In genomic region chr4:777520-778262, GRCh38 we compare ENCODE assay signal across 23 cellular contexts. TPM values are rescaled to one million over a fixed set of nuclear protein-coding genes. Genes with fewer than 3 reads are reported as not detected.
DNase-seq lines count a peak whose midpoint lies in the region; FAIRE-seq and TF ChIP-seq lines count a peak whose summit lies in the region.
"Had no signal": no experiment of that assay in that cellular context is flagged by ENCODE, and none has a peak within 500 bp of the region (broad histone marks: within the 10 kb centered on the region; RNA-seq: fewer than 3 reads in every experiment).

No MANE protein-coding gene starts in this region.

- H3K36me3 Mint-ChIP-seq in activated naive CD4-positive, alpha-beta T cell treated with anti-CD3 and anti-CD28 coated beads for 36 hours (ENCODE audit: low read depth) = peaks cover 59% of the 10 kb centered on the region
- H3K36me3 Mint-ChIP-seq in activated naive CD4-positive, alpha-beta T cell treated with anti-CD3 and anti-CD28 coated beads, Interleukin-2, amount 10 ng/mL, durations not matched to agents 7 days and 5 days = peaks cover 59% of the 10 kb centered on the region

- FAIRE-seq in endothelial cell of umbilical vein (lab: Jason Lieb, UNC) = peak; percentile 21
- FAIRE-seq: pancreas had no signal

- H3K4me3 ChIP-seq in endothelial cell of umbilical vein (replicated peaks in 1 of 3; ENCODE audit: insufficient read depth in 1 of 3, low read depth in 1 of 3, low read length in 3 of 3) = no peak overlapping the region
- H3K4me3 ChIP-seq: gastroesophageal sphincter, pancreas had no signal

- intact Hi-C loops in activated naive CD4-positive, alpha-beta T cell treated with anti-CD3 and anti-CD28 coated beads for 36 hours (cut with micrococcal nuclease) = loop anchor here (5.0 kb wide), 1 partner anchor 175 kb away; no protein-coding TSS in a partner anchor
- intact Hi-C loops in endothelial cell of umbilical vein (cut with micrococcal nuclease) = no loop called here

- no peak overlapping the region for H3K9ac ChIP-seq in endothelial cell of umbilical vein (replicated peaks; ENCODE audit: extremely low read depth, insufficient read depth, low read length)
- H3K9ac ChIP-seq: SK-N-SH had no signal

- no peak overlapping the region for H3K4me2 ChIP-seq in endothelial cell of umbilical vein (ENCODE audit: insufficient read depth, low read length)
- H3K4me2 ChIP-seq: SK-N-SH had no signal

- H3K27me3 ChIP-seq in endothelial cell of umbilical vein (ENCODE audit: control insufficient read depth in 2 of 2, insufficient read depth in 2 of 2, low read length in 2 of 2) = no peaks in the 10 kb centered on the region
- H3K27me3 ChIP-seq: gastroesophageal sphincter, pancreas had no signal

- H3K9me3 Mint-ChIP-seq in activated naive CD4-positive, alpha-beta T cell treated with anti-CD3 and anti-CD28 coated beads for 36 hours = no peaks in the 10 kb centered on the region
- H3K9me3 Mint-ChIP-seq in activated naive CD4-positive, alpha-beta T cell treated with anti-CD3 and anti-CD28 coated beads, Interleukin-2, amount 10 ng/mL, durations not matched to agents 7 days and 5 days = no peaks in the 10 kb centered on the region
- H3K9me3 Mint-ChIP-seq: memory B cell, naive B cell had no signal

- POLR2A ChIA-PET in endothelial cell of umbilical vein (lab: Charles Lee) = no interaction called here

- peaks cover 17% of the 10 kb centered on the region for H3K4me1 ChIP-seq in endothelial cell of umbilical vein (ENCODE audit: control insufficient read depth, extremely low read depth, insufficient read depth, low read length)

- no peak for TF ChIP-seq CTCF in endothelial cell of umbilical vein (IDR thresholded peaks at IDR 0.05; ENCODE audit: extremely low read depth in 1 of 2, insufficient read depth in 1 of 2, low read depth in 1 of 2, low read length in 2 of 2)

- H3K27ac Mint-ChIP-seq in activated naive CD4-positive, alpha-beta T cell treated with anti-CD3 and anti-CD28 coated beads for 36 hours = peak overlapping the region; percentile 55
- H3K27ac Mint-ChIP-seq in activated naive CD4-positive, alpha-beta T cell treated with anti-CD3 and anti-CD28 coated beads, Interleukin-2, amount 10 ng/mL, durations not matched to agents 7 days and 5 days = no peak overlapping the region

- H2AFZ ChIP-seq in endothelial cell of umbilical vein (ENCODE audit: low read depth, low read length) = no peak overlapping the region

- H3K27ac ChIP-seq in endothelial cell of umbilical vein (ENCODE audit: insufficient read depth, low read depth, low read length) = no peak overlapping the region
- H3K27ac ChIP-seq: gastroesophageal sphincter, pancreas had no signal

- H3K36me3 ChIP-seq in endothelial cell of umbilical vein (ENCODE audit: control insufficient read depth in 2 of 2, extremely low read depth in 1 of 2, insufficient read depth in 2 of 2, low read length in 2 of 2) = peaks cover 11 to 23% of the 10 kb centered on the region in 2 experiments

- no peak for DNase-seq in activated naive CD4-positive, alpha-beta T cell treated with anti-CD3 and anti-CD28 coated beads for 36 hours
- DNase-seq in activated naive CD4-positive, alpha-beta T cell treated with anti-CD3 and anti-CD28 coated beads, Interleukin-2, amount 10 ng/mL, durations not matched to agents 7 days and 5 days = no peak
- peak; percentile 8 for DNase-seq in NCI-H69 (lab: John Stamatoyannopoulos, UW)
- DNase-seq in endothelial cell of umbilical vein (ENCODE audit: low read depth, low spot score) = no peak
- peak; percentile 16 for DNase-seq in superior temporal gyrus (ENCODE audit: extremely low spot score)
- DNase-seq in NOMO-1 treated with dmso at 0.1 percent for 144 hours (lab: John Stamatoyannopoulos, UW; ENCODE audit: unreplicated experiment) = no peak
- DNase-seq in DMS79 treated with DMSO at 0.1 percent for 48 hours (lab: John Stamatoyannopoulos, UW) = no peak
- DNase-seq in NCI-H345 (lab: John Stamatoyannopoulos, UW) = no peak
- DNase-seq: activated gamma-delta T cell treated with Interleukin-2 at 50 U/mL for 16 hours; cerebellar nuclear complex; DMS79; H7; naive B cell; NCI-H1092 treated with DMSO at 0.1 percent for 48 hours; NCI-H2081; NK-92 treated with Interleukin-12 subunit alpha and Interleukin-12 subunit beta, amount 100 ng/mL, for 24 hours; SK-N-SH; stimulated activated CD4-positive, alpha-beta T cell treated with anti-CD3 and anti-CD28 coated beads, Interleukin-15, amount 100 ng/mL, for 24 hours had no signal

- TF ChIP-seq POLR2A in endothelial cell of umbilical vein (IDR thresholded peaks at IDR 0.05; ENCODE audit: low read depth, low read length) = no peak

- CTCF ChIA-PET in activated naive CD4-positive, alpha-beta T cell treated with anti-CD3 and anti-CD28 coated beads for 36 hours (lab: Charles Lee) = interaction anchor here (0.6 to 0.9 kb wide), 4 partner anchors 16 to 512 kb away, joined by 3 to 5 read pairs (median 4); no protein-coding TSS in a partner anchor
- CTCF ChIA-PET in activated naive CD4-positive, alpha-beta T cell treated with anti-CD3 and anti-CD28 coated beads, Interleukin-2, amount 10 ng/mL, durations not matched to agents 7 days and 5 days (lab: Charles Lee) = no interaction called here
- CTCF ChIA-PET in endothelial cell of umbilical vein (lab: Charles Lee) = no interaction called here

- dilution Hi-C loops in endothelial cell of umbilical vein (cut with MboI; ENCODE audit: extremely low pct_ligation_motif_present, low sequenced_read_pairs) = no loop called here

- no TSS peak for BruUV-seq in endothelial cell of umbilical vein (replicated peaks; lab: Mats Ljungman, UMichigan)

- no peaks in the 10 kb centered on the region for H3K27me3 Mint-ChIP-seq in activated naive CD4-positive, alpha-beta T cell treated with anti-CD3 and anti-CD28 coated beads for 36 hours (ENCODE audit: low read depth)
- peaks cover 6% of the 10 kb centered on the region for H3K27me3 Mint-ChIP-seq in activated naive CD4-positive, alpha-beta T cell treated with anti-CD3 and anti-CD28 coated beads, Interleukin-2, amount 10 ng/mL, durations not matched to agents 7 days and 5 days
- H3K27me3 Mint-ChIP-seq: memory B cell had no signal

- H3K4me1 Mint-ChIP-seq in activated naive CD4-positive, alpha-beta T cell treated with anti-CD3 and anti-CD28 coated beads for 36 hours (ENCODE audit: low read depth) = peaks cover 73% of the 10 kb centered on the region
- peaks cover 50% of the 10 kb centered on the region for H3K4me1 Mint-ChIP-seq in activated naive CD4-positive, alpha-beta T cell treated with anti-CD3 and anti-CD28 coated beads, Interleukin-2, amount 10 ng/mL, durations not matched to agents 7 days and 5 days

- no peak overlapping the region for H3K4me3 Mint-ChIP-seq in activated naive CD4-positive, alpha-beta T cell treated with anti-CD3 and anti-CD28 coated beads for 36 hours
- H3K4me3 Mint-ChIP-seq in activated naive CD4-positive, alpha-beta T cell treated with anti-CD3 and anti-CD28 coated beads, Interleukin-2, amount 10 ng/mL, durations not matched to agents 7 days and 5 days = no peak overlapping the region
- H3K4me3 Mint-ChIP-seq: memory B cell had no signal

- peaks cover 83% of the 10 kb centered on the region for H3K79me2 ChIP-seq in endothelial cell of umbilical vein (ENCODE audit: control insufficient read depth, insufficient read depth, low read length)

- no peaks in the 10 kb centered on the region for H4K20me1 ChIP-seq in endothelial cell of umbilical vein (replicated peaks; ENCODE audit: control insufficient read depth, extremely low read depth, insufficient read depth, low read length)

- H3K9me1 ChIP-seq in endothelial cell of umbilical vein (replicated peaks; ENCODE audit: control insufficient read depth, extremely low read depth, insufficient read depth, low read length) = no peaks in the 10 kb centered on the region

- H3K9me3 ChIP-seq in endothelial cell of umbilical vein (replicated peaks; ENCODE audit: control insufficient read depth, insufficient read depth, low read length) = no peaks in the 10 kb centered on the region
- H3K9me3 ChIP-seq: gastroesophageal sphincter, pancreas, SK-N-SH had no signal

TF ChIP-seq in endothelial cell of umbilical vein, 7 proteins besides CTCF, POLR2A, EP300 and RAD21:
- TF ChIP-seq EZH2 (IDR thresholded peaks at IDR 0.05; ENCODE audit: borderline replicate concordance, low read depth, low read length, severe bottlenecking) = no peak
- no peak for TF ChIP-seq POLR2AphosphoS5 (IDR thresholded peaks at IDR 0.05; ENCODE audit: insufficient read depth, low read depth, low read length)
- TF ChIP-seq FOS (IDR thresholded peaks at IDR 0.05; ENCODE audit: borderline replicate concordance, insufficient read depth, low read length) = no peak

RNA-seq across cellular contexts. Expression of gene CPLX1, which starts 48.2 kb away (rescaled TPM):
- total RNA-seq in activated naive CD4-positive, alpha-beta T cell treated with anti-CD3 and anti-CD28 coated beads for 36 hours = under 1 TPM; 0.37 to 0.48 TPM
- total RNA-seq in endothelial cell of umbilical vein = 1.3 and 1.8 TPM in 2 replicates
- polyA plus RNA-seq in endothelial cell of umbilical vein = 1.0 and 1.4 TPM in 2 replicates
- polyA plus RNA-seq in endothelial cell of umbilical vein (2011; cell fraction: cytosol; rRNA removed) = 0.19 and 0.39 TPM in 2 replicates
- 4.6 and 6.7 TPM in 2 replicates for polyA plus RNA-seq in endothelial cell of umbilical vein (2011; cell fraction: nucleus; rRNA removed)
- polyA plus RNA-seq in endothelial cell of umbilical vein (2012) = 0.74 and 3.7 TPM in 2 replicates
- 0.21 and 0.29 TPM in 2 replicates for polyA minus RNA-seq in endothelial cell of umbilical vein
- 1.8 TPM for polyA minus RNA-seq in endothelial cell of umbilical vein (2011; cell fraction: cytosol; rRNA and poly(A)+ RNA removed)
- 0.87 TPM in 1 of 2 replicates, not detected in the other for polyA minus RNA-seq in endothelial cell of umbilical vein (2011; cell fraction: nucleus; rRNA and poly(A)+ RNA removed)
- total RNA-seq: RPMI7951 had no signal
- polyA plus RNA-seq: AG04450 had no signal

Comparison
In these comparisons a context has a peak if more than half of its experiments do, and no peak if none do; other contexts are left out.
1. DNase-seq: peak in NCI-H69 (single experiment) and superior temporal gyrus (single experiment); none in activated naive CD4-positive, alpha-beta T cell treated with anti-CD3 and anti-CD28 coated beads for 36 hours (single experiment), activated naive CD4-positive, alpha-beta T cell treated with anti-CD3 and anti-CD28 coated beads, Interleukin-2, amount 10 ng/mL, durations not matched to agents 7 days and 5 days (single experiment), endothelial cell of umbilical vein (single experiment), NOMO-1 treated with dmso at 0.1 percent for 144 hours (single experiment), DMS79 treated with DMSO at 0.1 percent for 48 hours (single experiment) and NCI-H345 (single experiment).